8 cellular contexts compared by ENCODE assay signal in the genomic region with DNA sequence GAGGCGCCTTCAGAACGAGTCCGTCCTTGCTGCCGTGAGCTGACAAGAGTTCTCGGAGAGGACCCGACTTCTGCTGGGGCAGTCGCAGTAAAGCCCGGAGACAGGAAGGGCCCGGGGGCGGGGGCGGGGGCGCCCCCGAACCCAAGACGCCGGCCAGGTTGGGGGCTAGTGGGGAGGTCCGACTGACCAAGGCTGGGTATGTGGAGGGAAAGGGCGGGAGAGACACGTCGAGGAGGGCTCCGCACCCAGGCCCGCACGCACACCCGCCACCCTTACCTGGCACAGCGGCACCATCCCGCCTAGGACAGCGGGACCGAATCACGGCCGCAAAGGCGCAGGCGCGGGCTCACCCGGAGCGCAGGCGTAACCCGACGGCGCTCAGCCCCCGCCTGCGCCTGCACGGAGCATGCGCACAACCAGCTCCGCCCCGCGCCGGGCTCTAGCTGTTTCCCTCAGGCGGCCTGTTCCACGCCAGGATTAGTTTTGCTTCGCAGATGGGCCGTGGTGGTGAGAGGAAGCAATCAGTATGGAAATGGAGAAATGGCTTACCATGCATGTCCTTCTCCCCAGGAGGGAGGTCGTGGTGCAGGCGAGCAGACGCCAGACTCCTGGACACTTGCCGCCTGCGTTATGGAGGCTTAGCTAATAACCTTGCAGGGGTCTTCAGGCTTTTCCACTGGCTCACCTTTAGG. TPM values are rescaled to one million over a fixed set of nuclear protein-coding genes. Genes with fewer than 3 reads are reported as not detected.
DNase-seq lines count a peak whose midpoint lies in the region; ATAC-seq and TF ChIP-seq lines count a peak whose summit lies in the region.

A gene with protein sequence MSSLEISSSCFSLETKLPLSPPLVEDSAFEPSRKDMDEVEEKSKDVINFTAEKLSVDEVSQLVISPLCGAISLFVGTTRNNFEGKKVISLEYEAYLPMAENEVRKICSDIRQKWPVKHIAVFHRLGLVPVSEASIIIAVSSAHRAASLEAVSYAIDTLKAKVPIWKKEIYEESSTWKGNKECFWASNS (minus strand): TSS at position 322 of the 692 bp plus-strand sequence. CDS start 2,583 bp downstream, outside the sequence.

- peak within 1 kb of the TSS; percentile 90 to 95 for H3K4me3 Mint-ChIP-seq in CD14-positive monocyte

- H3K4me1 Mint-ChIP-seq in CD14-positive monocyte: peaks cover 16% of the 10 kb centered on the region

- peak within 1 kb of the TSS; percentile 50 to 80 (median 69) for H3K27ac Mint-ChIP-seq in CD14-positive monocyte

- H3K27me3 Mint-ChIP-seq in CD14-positive monocyte (ENCODE audit: low read depth in 3 of 3): peaks cover 0 to 2% (median 0%) of the 10 kb centered on the region in 3 donors

- TF ChIP-seq CTCF in CD14-positive monocyte (IDR thresholded peaks at IDR 0.05): no peak

- DNase-seq in CD14-positive monocyte (ENCODE audit: low spot score) (peak; percentile 82), NCI-H748 treated with DMSO at 0.1 percent for 48 hours (lab: John Stamatoyannopoulos, UW) (peak; percentile 62), dedifferentiated amniotic fluid mesenchymal stem cell (ENCODE audit: extremely low spot score) (peak; percentile 81), left lobe of liver (ENCODE audit: low spot score) (peak; percentile 95)
- peak; percentile 77 to 86 for DNase-seq in activated CD4-positive, alpha-beta T cell treated with anti-CD3 and anti-CD28 coated beads, Interleukin-2, amount 50 U/mL, for 24 hours (ENCODE audit: low read depth in 1 of 2, low spot score in 1 of 2)
- DNase-seq in stimulated activated CD4-positive, alpha-beta T cell treated with anti-CD3 and anti-CD28 coated beads, Interleukin-2, amount 100 ng/mL, for 24 hours: peak; percentile 90 to 93

- intact Hi-C loops in CD14-positive monocyte (cut with micrococcal nuclease): no loop called here

- ATAC-seq in GM19397 (IDR thresholded peaks at IDR 0.05; ENCODE audit: unreplicated experiment) (peak; percentile 97), HG03565 (IDR thresholded peaks at IDR 0.05; ENCODE audit: unreplicated experiment) (peak; percentile 94), left lobe of liver (peak; percentile 91)

- peaks cover 0 to 10% (median 3%) of the 10 kb centered on the region in 7 donors for H3K9me3 Mint-ChIP-seq in CD14-positive monocyte

- H3K36me3 Mint-ChIP-seq in CD14-positive monocyte: peaks cover 8 to 11% of the 10 kb centered on the region in 2 donors

RNA-seq across cellular contexts. Expression of the gene that starts here (rescaled TPM):
- 10 to 100 TPM; 18.4 to 20.5 TPM for polyA plus RNA-seq in CD14-positive monocyte
- total RNA-seq in left lobe of liver: 42.5 TPM

Comparison
In these comparisons a context has a peak if more than half of its experiments do, and no peak if none do; other contexts are left out.
1. Peak in every context shown above with its lines: DNase-seq and ATAC-seq.